ENCODE assay signal across 16 cellular contexts in the genomic region with DNA sequence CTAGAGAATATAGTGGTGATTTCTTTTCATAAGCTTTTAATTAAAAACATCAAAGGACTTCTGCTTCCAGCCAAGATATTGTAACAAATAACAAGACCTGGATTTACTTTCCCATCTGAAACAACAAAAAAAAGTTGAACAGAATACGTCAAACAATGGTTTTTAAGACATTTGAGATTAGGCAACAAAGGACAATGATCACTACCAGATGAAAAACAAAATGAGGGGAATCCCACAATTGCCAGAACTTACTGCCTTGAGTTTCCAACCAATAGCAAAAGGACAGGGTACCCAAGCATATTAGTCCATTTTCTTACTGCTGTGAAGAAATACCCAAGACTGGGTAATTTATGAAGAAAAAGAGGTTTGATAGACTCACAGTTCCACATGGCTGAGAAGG.
DNase-seq lines count a peak whose midpoint lies in the region; ATAC-seq and TF ChIP-seq lines count a peak whose summit lies in the region.
"Had no signal": no experiment of that assay in that cellular context is flagged by ENCODE, and none has a peak within 500 bp of the region (broad histone marks: within the 10 kb centered on the region; RNA-seq: fewer than 3 reads in every experiment).

No MANE protein-coding gene starts in this region.

- no peaks in the 10 kb centered on the region for H3K36me3 ChIP-seq in thyroid gland
- H3K36me3 ChIP-seq: BE2C had no signal

- no peak overlapping the region for H3K27ac ChIP-seq in thyroid gland

- TF ChIP-seq CTCF in AG10803 (conservative IDR thresholded peaks at IDR 0.05; ENCODE audit: low read length) (no peak), fibroblast of villous mesenchyme (IDR thresholded peaks at IDR 0.05; ENCODE audit: insufficient read depth, low read depth, low read length) (no peak), thyroid gland (IDR thresholded peaks at IDR 0.05) (no peak)

- H3K9me3 ChIP-seq in thyroid gland, result no peaks in the 10 kb centered on the region

- no peak for TF ChIP-seq POLR2A in thyroid gland (IDR thresholded peaks at IDR 0.05)

- intact Hi-C loops in thyroid gland (cut with DNase I), result no loop called here

- no peaks in the 10 kb centered on the region for H3K4me1 ChIP-seq in thyroid gland
- H3K4me1 ChIP-seq: BE2C had no signal

- H3K27me3 ChIP-seq in thyroid gland, result no peaks in the 10 kb centered on the region
- H3K27me3 ChIP-seq: BE2C had no signal

- ATAC-seq in HG02938 (IDR thresholded peaks at IDR 0.05; ENCODE audit: unreplicated experiment), result no peak
- no peak for ATAC-seq in GM21737 (IDR thresholded peaks at IDR 0.05; ENCODE audit: unreplicated experiment)
- ATAC-seq: HCT116 had no signal

- H3K4me3 ChIP-seq in AG10803 (ENCODE audit: low read length), result no peak overlapping the region
- H3K4me3 ChIP-seq in fibroblast of villous mesenchyme (ENCODE audit: low read depth, low read length), result no peak overlapping the region
- H3K4me3 ChIP-seq in thyroid gland (replicated peaks in 1 of 3), result no peak overlapping the region

- WGBS in thyroid gland, 2 donors, result 90 to 95% methylated on average over 1 of the region's 1 CpG

- peak; percentile 50 for DNase-seq in AG10803 (ENCODE audit: low read depth)
- peak; percentile 17 for DNase-seq in RPMI7951 (ENCODE audit: low read depth)
- peak; percentile 75 for DNase-seq in fibroblast of gingiva (ENCODE audit: low read depth)
- peak; percentile 29 for DNase-seq in fibroblast of villous mesenchyme (ENCODE audit: low read depth)
- DNase-seq in thyroid gland, result no peak
- DNase-seq: 8988T; BE2C; C1 segment of cervical spinal cord; CD4-positive, CD25-positive, alpha-beta regulatory T cell; CD8-positive, alpha-beta memory T cell; COR-L47; GOT3; H7 had no signal

Comparison
In these comparisons a context has a peak if more than half of its experiments do, and no peak if none do; other contexts are left out.
1. DNase-seq: peak in AG10803 (single experiment), RPMI7951 (single experiment), fibroblast of gingiva (single experiment) and fibroblast of villous mesenchyme (single experiment); none in thyroid gland (0 of 2).